In genomic region chr12:110211639-110212536, GRCh38 we compare ENCODE assay signal across 7 cellular contexts.
A peak's percentile ranks its signal among the peaks of the same experiment; 100 is the strongest.
DNase-seq lines count a peak whose midpoint lies in the region; ATAC-seq, FAIRE-seq and TF ChIP-seq lines count a peak whose summit lies in the region.
"Not testable (repeated sequence)": the region's sequence is repeated elsewhere in the genome, so short reads cannot be mapped to it uniquely, and the experiment has no call there.

No MANE protein-coding gene starts in this region.

- H3K9me3 ChIP-seq in IMR-90 (ENCODE audit: control insufficient read depth, insufficient read depth, low read length); mammary epithelial cell (replicated peaks; ENCODE audit: insufficient read depth, low read length); mesenchymal stem cell (ENCODE audit: control insufficient read depth, low read length): not testable (repeated sequence)

- not testable (repeated sequence) for H3K27me3 ChIP-seq in IMR-90 (ENCODE audit: control insufficient read depth, insufficient read depth, low read length); mammary epithelial cell (ENCODE audit: insufficient read depth, low read length); mesenchymal stem cell (ENCODE audit: control insufficient read depth in 1 of 2, insufficient read depth in 1 of 2, low read length in 2 of 2)

- peak overlapping the region; percentile 70 for H4K91ac ChIP-seq in IMR-90 (ENCODE audit: insufficient read depth, low read depth, low read length)
- H4K91ac ChIP-seq in mesenchymal stem cell (ENCODE audit: low read length) = not testable (repeated sequence)

- intact Hi-C loops in IMR-90 (cut with micrococcal nuclease); mammary epithelial cell (cut with micrococcal nuclease): not testable (repeated sequence)

- WGBS in IMR-90 (ENCODE audit: extremely low coverage in 2 of 2, insufficient read length in 1 of 2), 2 experiments = 44% methylated on average over 4 of the region's 10 CpGs; no CpG with 5 or more reads in 1 of the 2 experiments
- 87% methylated on average over 8 of the region's 10 CpGs for WGBS in mammary epithelial cell (ENCODE audit: low coverage, missing lambda C conversion rate)
- 79% methylated on average over 8 of the region's 10 CpGs for WGBS in mesenchymal stem cell

- peak overlapping the region; percentile 52; the same call in 1 of the 2 replicates for H3K23ac ChIP-seq in IMR-90 (ENCODE audit: low read depth, low read length)
- not testable (repeated sequence) for H3K23ac ChIP-seq in mesenchymal stem cell (ENCODE audit: low read length in 2 of 2)

- H3K4me3 ChIP-seq in IMR-90 (ENCODE audit: insufficient read depth, low read depth, low read length); mammary epithelial cell (replicated peaks in 1 of 3; ENCODE audit: insufficient read depth in 1 of 3, low read depth in 2 of 3, low read length in 3 of 3); fibroblast of pulmonary artery (replicated peaks; ENCODE audit: low read depth, low read length); mesenchymal stem cell (ENCODE audit: insufficient read depth in 1 of 2, low read depth in 1 of 2, low read length in 2 of 2): not testable (repeated sequence)

- TF ChIP-seq RAD21 in IMR-90 (IDR thresholded peaks at IDR 0.05; ENCODE audit: low read length) = not testable (repeated sequence)

- H3K27ac ChIP-seq in IMR-90 (ENCODE audit: insufficient read depth, low read length) = peak overlapping the region; percentile 95
- peak overlapping the region; percentile 37 for H3K27ac ChIP-seq in mammary epithelial cell (ENCODE audit: insufficient read depth, low read depth, low read length)
- peak overlapping the region; percentile 69 for H3K27ac ChIP-seq in mesenchymal stem cell (ENCODE audit: low read length, poor library complexity, severe bottlenecking)

- DNase-seq in AG20443 (ENCODE audit: low spot score) = peak; percentile 61
- DNase-seq in GM19239 (ENCODE audit: insufficient read length, low spot score) = not testable (repeated sequence)
- DNase-seq in IMR-90 = peak; percentile 95
- DNase-seq in mammary epithelial cell = peak; percentile 63
- peak; percentile 58 for DNase-seq in fibroblast of pulmonary artery (ENCODE audit: low read depth)
- peak; percentile 57 for DNase-seq in mesenchymal stem cell

- H2AK5ac ChIP-seq in IMR-90 (ENCODE audit: low read depth, low read length) = peak overlapping the region; percentile 85
- not testable (repeated sequence) for H2AK5ac ChIP-seq in mesenchymal stem cell (ENCODE audit: low read length, severe bottlenecking)

- BruUV-seq in IMR-90 (replicated peaks; lab: Mats Ljungman, UMichigan); mammary epithelial cell (replicated peaks; lab: Mats Ljungman, UMichigan): not testable (repeated sequence)

- TF ChIP-seq CTCF in IMR-90 (conservative IDR thresholded peaks at IDR 0.05; ENCODE audit: low read depth, low read length); mammary epithelial cell (conservative IDR thresholded peaks at IDR 0.05 in 1 of 2, IDR thresholded peaks at IDR 0.05 in 1 of 2; ENCODE audit: extremely low read depth in 1 of 2, insufficient read depth in 1 of 2, low read depth in 1 of 2, low read length in 2 of 2); fibroblast of pulmonary artery (IDR thresholded peaks at IDR 0.05; ENCODE audit: low read length, missing control alignments): not testable (repeated sequence)

- POLR2A ChIA-PET in IMR-90 (lab: Charles Lee; ENCODE audit: unreplicated experiment) = interaction anchor here (0.6 kb wide), 2 partner anchors 71 to 121 kb away, joined by 3 to 10 read pairs; no protein-coding TSS in a partner anchor

- not testable (repeated sequence) for H3K4me2 ChIP-seq in IMR-90 (ENCODE audit: low read depth, low read length); mammary epithelial cell (ENCODE audit: insufficient read depth, low read depth, low read length); mesenchymal stem cell (ENCODE audit: low read length, poor library complexity, severe bottlenecking)

- not testable (repeated sequence) for H3K9ac ChIP-seq in IMR-90 (ENCODE audit: low read depth, low read length); mammary epithelial cell (ENCODE audit: insufficient read depth, low read length); mesenchymal stem cell (ENCODE audit: low read length)

- H3K4me1 ChIP-seq in IMR-90 (ENCODE audit: control insufficient read depth, insufficient read depth, low read length); mammary epithelial cell (ENCODE audit: insufficient read depth, low read length); mesenchymal stem cell (ENCODE audit: control insufficient read depth, insufficient read depth, low read depth, low read length): not testable (repeated sequence)

- peak overlapping the region; percentile 88 for H2BK120ac ChIP-seq in IMR-90 (ENCODE audit: low read depth, low read length)
- H2BK120ac ChIP-seq in mesenchymal stem cell (ENCODE audit: low read depth, low read length) = not testable (repeated sequence)

- H3K4ac ChIP-seq in IMR-90 (ENCODE audit: low read depth, low read length) = peak overlapping the region; percentile 72
- not testable (repeated sequence) for H3K4ac ChIP-seq in mesenchymal stem cell (ENCODE audit: low read depth in 1 of 2, low read length in 2 of 2)

- CTCF ChIA-PET in IMR-90 (lab: Yijun Ruan, JAX) = interaction anchor here (0.6 to 1.3 kb wide), 5 partner anchors 10 to 111 kb away, joined by 3 to 11 read pairs (median 3); no protein-coding TSS in a partner anchor
- CTCF ChIA-PET in mammary epithelial cell (lab: Charles Lee; ENCODE audit: low non-redundant PET) = interaction anchor here (0.7 kb wide), 1 partner anchor 29 kb away, joined by 7 read pairs; no protein-coding TSS in a partner anchor

- peak overlapping the region; percentile 79; the same call in 1 of the 2 replicates for H3K18ac ChIP-seq in IMR-90 (ENCODE audit: low read depth, low read length)
- H3K18ac ChIP-seq in mesenchymal stem cell (ENCODE audit: low read depth in 1 of 2, low read length in 2 of 2) = not testable (repeated sequence)

- TF ChIP-seq POLR2A in IMR-90 (IDR thresholded peaks at IDR 0.05; ENCODE audit: low read depth, low read length) = not testable (repeated sequence)

- peak overlapping the region; percentile 44 to 87; a peak in 3 of 4 replicates for H4K8ac ChIP-seq in IMR-90 (ENCODE audit: low read depth in 2 of 2, low read length in 2 of 2)
- H4K8ac ChIP-seq in mesenchymal stem cell (ENCODE audit: low read length) = not testable (repeated sequence)

- not testable (repeated sequence) for H3K9me1 ChIP-seq in IMR-90 (ENCODE audit: insufficient read depth, low read length)

- H2BK20ac ChIP-seq in IMR-90 (ENCODE audit: low read depth, low read length) = peak overlapping the region; percentile 75; the same call in 1 of the 2 replicates

- not testable (repeated sequence) for H3K79me2 ChIP-seq in mammary epithelial cell (ENCODE audit: insufficient read depth, low read length)

- not testable (repeated sequence) for H3K79me1 ChIP-seq in IMR-90 (ENCODE audit: low read depth in 1 of 2, low read length in 2 of 2); mesenchymal stem cell (replicated peaks; ENCODE audit: low read length, poor library complexity, severe bottlenecking)

- dilution Hi-C loops in IMR-90 (cut with HindIII; ENCODE audit: low sequenced_read_pairs, unreplicated experiment) = not testable (repeated sequence)
- dilution Hi-C loops in mammary epithelial cell (cut with HindIII; ENCODE audit: low sequenced_read_pairs) = loop anchor here (5.0 kb wide), 1 partner anchor 75 kb away; no protein-coding TSS in a partner anchor

- H2AFZ ChIP-seq in IMR-90 (replicated peaks; ENCODE audit: low read length, poor library complexity); mammary epithelial cell (ENCODE audit: low read depth, low read length); mesenchymal stem cell (ENCODE audit: low read depth, low read length): not testable (repeated sequence)

- H3K36me3 ChIP-seq in IMR-90 (ENCODE audit: control insufficient read depth, insufficient read depth, low read length); mammary epithelial cell (ENCODE audit: insufficient read depth, low read length): not testable (repeated sequence)
- H3K36me3 ChIP-seq in mesenchymal stem cell (ENCODE audit: control insufficient read depth in 1 of 2, insufficient read depth in 2 of 2, low read depth in 1 of 2, low read length in 2 of 2) = peaks cover 6 to 21% of the 10 kb centered on the region in 2 experiments

- peak overlapping the region; percentile 95; the same call in 1 of the 3 replicates for H2BK15ac ChIP-seq in IMR-90 (ENCODE audit: low read depth, low read length)
- not testable (repeated sequence) for H2BK15ac ChIP-seq in mesenchymal stem cell (ENCODE audit: low read depth, poor library complexity, severe bottlenecking)

- H2BK5ac ChIP-seq in IMR-90 (ENCODE audit: low read depth, low read length, poor library complexity, severe bottlenecking) = peak overlapping the region; percentile 96
- not testable (repeated sequence) for H2BK5ac ChIP-seq in mesenchymal stem cell (ENCODE audit: low read depth, low read length, poor library complexity, severe bottlenecking)

- H2BK12ac ChIP-seq in mesenchymal stem cell (ENCODE audit: low read length in 2 of 2) = not testable (repeated sequence)

- H4K20me1 ChIP-seq in IMR-90 (ENCODE audit: insufficient read depth, low read length); mammary epithelial cell (ENCODE audit: insufficient read depth, low read length): not testable (repeated sequence)

- H4K5ac ChIP-seq in IMR-90 (ENCODE audit: low read depth, low read length) = peak overlapping the region; percentile 72

- H3K56ac ChIP-seq in IMR-90 (ENCODE audit: extremely low read depth, insufficient read depth, low read length) = not testable (repeated sequence)

- peak; percentile 55 for FAIRE-seq in GM19239 (lab: Jason Lieb, UNC)

- ATAC-seq in IMR-90 (ENCODE audit: low read depth) = peak; percentile 77
- ATAC-seq in SK-N-SH treated with all-trans-retinoic acid at 6 μM for 48 hours = peak; percentile 91

- H3K14ac ChIP-seq in IMR-90 (replicated peaks; ENCODE audit: low read depth, low read length) = peak overlapping the region; percentile 55; the same call in 1 of the 2 replicates
- not testable (repeated sequence) for H3K14ac ChIP-seq in mesenchymal stem cell (ENCODE audit: low read length in 2 of 2)

- in situ Hi-C loops in IMR-90 (cut with MboI; ENCODE audit: low sequenced_read_pairs); mammary epithelial cell (cut with MboI; ENCODE audit: low sequenced_read_pairs in 2 of 2): not testable (repeated sequence)

- H2AK9ac ChIP-seq in IMR-90 (replicated peaks; ENCODE audit: low read depth, low read length, poor library complexity) = not testable (repeated sequence)

TF ChIP-seq in IMR-90, 13 proteins besides CTCF, POLR2A, EP300 and RAD21 (continues in another document):
- peak; percentile 98 for TF ChIP-seq FOS (IDR thresholded peaks at IDR 0.05; ENCODE audit: low read depth, low read length)

Comparison
In these comparisons a context has a peak if more than half of its experiments do, and no peak if none do; other contexts are left out.
1. H3K27ac ChIP-seq: peak in every context shown above with its lines; median percentile 95 in IMR-90; 69 in mesenchymal stem cell; 37 in mammary epithelial cell.